In the genomic region with DNA sequence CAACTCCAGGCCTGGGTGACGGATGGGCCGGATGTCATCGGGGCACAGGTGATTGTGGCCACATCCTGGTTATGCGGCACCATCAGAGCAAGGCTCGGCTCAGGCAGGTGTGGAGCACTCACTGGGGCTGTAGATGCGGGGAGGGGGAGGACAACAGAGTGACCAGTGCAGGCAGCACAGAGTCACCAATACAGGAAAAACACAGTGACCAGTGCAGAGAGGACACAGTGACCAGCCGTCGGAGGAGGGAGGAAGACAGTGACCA, we compare ENCODE assay signal across 28 cellular contexts.
DNase-seq lines count a peak whose midpoint lies in the region; ATAC-seq, FAIRE-seq and TF ChIP-seq lines count a peak whose summit lies in the region.
"Had no signal": no experiment of that assay in that cellular context is flagged by ENCODE, and none has a peak within 500 bp of the region (broad histone marks: within the 10 kb centered on the region; RNA-seq: fewer than 3 reads in every experiment).

No MANE protein-coding gene starts in this region.

- H3K4me2 ChIP-seq in H1 (ENCODE audit: insufficient read depth in 1 of 2, low read depth in 2 of 2, low read length in 2 of 2) = no peak overlapping the region
- H3K4me2 ChIP-seq: A549, KMS-11 had no signal

- H2AFZ ChIP-seq in H1 (ENCODE audit: low read length) = no peak overlapping the region

- H3K27ac ChIP-seq in H1 (ENCODE audit: low read depth, low read length) = no peak overlapping the region
- no peak overlapping the region for H3K27ac ChIP-seq in sigmoid colon
- H3K27ac ChIP-seq in endodermal cell (ENCODE audit: low read depth, low read length) = no peak overlapping the region
- H3K27ac ChIP-seq: A549, C4-2B, KMS-11 had no signal

- no peak overlapping the region for H3K18ac ChIP-seq in H1 (ENCODE audit: extremely low read depth, low read length)

- POLR2A ChIA-PET in H1 (lab: Charles Lee; ENCODE audit: partially characterized antibody) = no interaction called here

- H3K27me3 ChIP-seq in H1 (replicated peaks in 1 of 4; ENCODE audit: control insufficient read depth in 3 of 4, extremely low read depth in 1 of 4, insufficient read depth in 3 of 4, low read length in 3 of 4) = no peaks in the 10 kb centered on the region
- peaks cover 0 to 52% (median 0%) of the 10 kb centered on the region in 3 donors for H3K27me3 ChIP-seq in sigmoid colon
- no peaks in the 10 kb centered on the region for H3K27me3 ChIP-seq in endodermal cell (ENCODE audit: control insufficient read depth, insufficient read depth, low read length, poor library complexity, severe bottlenecking)

- no peaks in the 10 kb centered on the region; a peak in 1 of 4 replicates for H3K9me3 ChIP-seq in H1 (ENCODE audit: insufficient read depth in 2 of 2, low read depth in 1 of 2, low read length in 1 of 2)
- peaks cover 0 to 2% (median 0%) of the 10 kb centered on the region in 4 donors for H3K9me3 ChIP-seq in sigmoid colon
- no peaks in the 10 kb centered on the region for H3K9me3 ChIP-seq in endodermal cell (ENCODE audit: control insufficient read depth, low read length)
- H3K9me3 ChIP-seq: A549, Caco-2 had no signal

- H3K9me3 Mint-ChIP-seq in endodermal cell = no peaks in the 10 kb centered on the region
- H3K9me3 Mint-ChIP-seq: CD8-positive, alpha-beta T cell had no signal

- no peak overlapping the region for H2BK120ac ChIP-seq in H1 (replicated peaks; ENCODE audit: low read depth, low read length)

- no peak for TF ChIP-seq EP300 in H1 (IDR thresholded peaks at IDR 0.05; ENCODE audit: borderline replicate concordance in 1 of 2, low read depth in 2 of 2, low read length in 2 of 2)
- no peak for TF ChIP-seq EP300 in sigmoid colon (IDR thresholded peaks at IDR 0.05)

- no peaks in the 10 kb centered on the region for H3K23me2 ChIP-seq in H1 (ENCODE audit: low read depth, low read length)

- WGBS in H1 (ENCODE audit: extremely low coverage in 1 of 2, insufficient coverage in 1 of 2, insufficient read length in 1 of 2, insufficient replicate concordance in 2 of 2, low coverage in 1 of 2, low lambda C conversion rate in 2 of 2, missing lambda C conversion rate in 1 of 2), 2 experiments = 84% methylated on average over 8 of the region's 8 CpGs; no CpG with 5 or more reads in 1 of the 2 experiments
- WGBS in sigmoid colon, 2 donors = 84 to 87% methylated on average over 8 of the region's 8 CpGs
- WGBS in endodermal cell (ENCODE audit: insufficient coverage in 1 of 2, insufficient read length in 1 of 2), 2 experiments = 91 to 96% methylated on average over 5 to 8 of the region's 8 CpGs

- H2BK15ac ChIP-seq in H1 (ENCODE audit: low read length) = no peak overlapping the region

- H4K5ac ChIP-seq in H1 (ENCODE audit: insufficient read length, low read depth, low read length) = no peak overlapping the region

- no peak overlapping the region for H3K56ac ChIP-seq in H1 (replicated peaks; ENCODE audit: insufficient read length, low read depth, low read length)

- no peak overlapping the region for H3K4me3 Mint-ChIP-seq in endodermal cell
- H3K4me3 Mint-ChIP-seq: CD8-positive, alpha-beta T cell had no signal

- H3K9ac ChIP-seq in H1 (replicated peaks in 1 of 4; ENCODE audit: extremely low read depth in 1 of 4, low read depth in 3 of 4, low read length in 3 of 4) = no peak overlapping the region
- H3K9ac ChIP-seq in endodermal cell (ENCODE audit: extremely low read depth, low read length, poor library complexity, severe bottlenecking) = no peak overlapping the region
- H3K9ac ChIP-seq: KMS-11 had no signal

- intact Hi-C loops in left ventricle myocardium superior (cut with micrococcal nuclease) = no loop called here
- intact Hi-C loops in Right ventricle myocardium inferior (cut with DNase I) = no loop called here
- intact Hi-C loops in sigmoid colon (cut with DNase I) = no loop called here

- TF ChIP-seq POLR2A in H1 (IDR thresholded peaks at IDR 0.05; ENCODE audit: control extremely low read depth in 1 of 2, low read depth in 2 of 2, low read length in 2 of 2) (no peak), sigmoid colon (IDR thresholded peaks at IDR 0.05) (no peak)

- H3K79me2 ChIP-seq in H1 (ENCODE audit: control insufficient read depth in 1 of 2, insufficient read depth in 2 of 2, low read length in 2 of 2) = no peaks in the 10 kb centered on the region

- H3K36me3 Mint-ChIP-seq in endodermal cell (ENCODE audit: low read depth) = no peaks in the 10 kb centered on the region

- no peak overlapping the region for H2BK20ac ChIP-seq in H1 (ENCODE audit: low read length)

- peak overlapping the region; percentile 38 for H3K4ac ChIP-seq in H1 (replicated peaks; ENCODE audit: insufficient read length, low read depth, low read length)

- 0 out of 2 replicates have a peak overlapping the region, but pooled peaks have one; percentile 53 for H2AK5ac ChIP-seq in H1 (ENCODE audit: low read depth, low read length)

- H3K4me1 Mint-ChIP-seq in endodermal cell = no peaks in the 10 kb centered on the region

- H3K4me1 ChIP-seq in H1 (replicated peaks in 1 of 4; ENCODE audit: control insufficient read depth in 3 of 4, insufficient read depth in 4 of 4, low read length in 3 of 4) (no peaks in the 10 kb centered on the region; a peak in 1 of 7 replicates), sigmoid colon (no peaks in the 10 kb centered on the region), endodermal cell (ENCODE audit: control insufficient read depth, insufficient read depth, low read length) (no peaks in the 10 kb centered on the region)
- H3K4me1 ChIP-seq: A549, Caco-2 had no signal

- DNase-seq in left ventricle myocardium superior (peak; percentile 15), Right ventricle myocardium inferior (ENCODE audit: missing footprints) (no peak), H1 (ENCODE audit: low read depth in 1 of 2, low spot score in 2 of 2) (no peak), sigmoid colon (peak; percentile 44), endodermal cell (no peak), nucleus accumbens (lab: John Stamatoyannopoulos, UW) (no peak)
- DNase-seq: AML-193; CD8-positive, alpha-beta T cell; IMR-90; MM.1S; NCI-H1417; NCI-H1694; NCI-H2029 treated with DMSO at 0.1 percent for 48 hours; NCI-H446 treated with DMSO at 0.1 percent for 48 hours; NCI-H526; NCI-H82; NK-92 treated with Interleukin-12 subunit alpha and Interleukin-12 subunit beta, amount 100 ng/mL, for 24 hours; PC-3; SHP77 had no signal

- H3K36me3 ChIP-seq in H1 (ENCODE audit: control insufficient read depth in 2 of 4, insufficient read depth in 4 of 4, low read length in 3 of 4) (no peaks in the 10 kb centered on the region), sigmoid colon (no peaks in the 10 kb centered on the region), endodermal cell (ENCODE audit: control insufficient read depth, insufficient read depth, low read length) (no peaks in the 10 kb centered on the region)

- no peaks in the 10 kb centered on the region for H3K27me3 Mint-ChIP-seq in endodermal cell (ENCODE audit: insufficient read depth)

- no peak for FAIRE-seq in H1 (lab: Jason Lieb, UNC)
- FAIRE-seq: A549, G401.6, GM12891, GM19239 had no signal

- no peak overlapping the region for H3K27ac Mint-ChIP-seq in endodermal cell
- H3K27ac Mint-ChIP-seq: CD8-positive, alpha-beta T cell had no signal

- no peak overlapping the region for H4K91ac ChIP-seq in H1 (replicated peaks; ENCODE audit: insufficient read length, low read length)

- CTCF ChIA-PET in H1 (lab: Charles Lee; ENCODE audit: partially characterized antibody) = interaction anchor here (0.7 to 1.1 kb wide), 2 partner anchors 10 to 309 kb away, joined by 3 to 5 read pairs; no protein-coding TSS in a partner anchor

- no peak overlapping the region for H2BK5ac ChIP-seq in H1 (ENCODE audit: low read depth, low read length)

- H2BK12ac ChIP-seq in H1 (ENCODE audit: low read depth, low read length) = no peak overlapping the region

- no peaks in the 10 kb centered on the region for H4K20me1 ChIP-seq in H1 (replicated peaks in 1 of 2; ENCODE audit: control insufficient read depth in 1 of 2, insufficient read depth in 2 of 2, low read length in 2 of 2)

- H3K4me3 ChIP-seq in H1 (ENCODE audit: extremely low read depth in 1 of 4, insufficient read depth in 2 of 4, low read depth in 3 of 4, low read length in 4 of 4) (no peak overlapping the region), sigmoid colon (no peak overlapping the region), endodermal cell (ENCODE audit: low read length) (no peak overlapping the region)
- H3K4me3 ChIP-seq: A549 had no signal

- no peak overlapping the region for H3K14ac ChIP-seq in H1 (ENCODE audit: insufficient read length)

- ATAC-seq in left ventricle myocardium superior (no peak), Right ventricle myocardium inferior (no peak), GM18498 (IDR thresholded peaks at IDR 0.05; ENCODE audit: unreplicated experiment) (no peak)
- ATAC-seq: A549; CD8-positive, alpha-beta T cell; HCT116; PC-3 had no signal

- no peak for TF ChIP-seq CTCF in H1 (IDR thresholded peaks at IDR 0.05; ENCODE audit: control extremely low read depth in 1 of 3, insufficient read depth in 1 of 3, low read depth in 1 of 3, low read length in 3 of 3)
- TF ChIP-seq CTCF in sigmoid colon (IDR thresholded peaks at IDR 0.05) = no peak
- TF ChIP-seq CTCF in endodermal cell (conservative IDR thresholded peaks at IDR 0.05) = no peak

- no peak overlapping the region for H3K23ac ChIP-seq in H1 (ENCODE audit: insufficient read length)

- no peaks in the 10 kb centered on the region for H3K79me1 ChIP-seq in H1 (ENCODE audit: low read depth, low read length)

- TF ChIP-seq RAD21 in H1 (IDR thresholded peaks at IDR 0.05 in 1 of 2, conservative IDR thresholded peaks at IDR 0.05 in 1 of 2; ENCODE audit: low read depth in 2 of 2, low read length in 2 of 2) = no peak

- H4K8ac ChIP-seq in H1 (ENCODE audit: extremely low read depth, insufficient read depth, low read length) = no peak overlapping the region

TF ChIP-seq in H1, 55 proteins besides CTCF, POLR2A, EP300 and RAD21 (continues in another document):
- TF ChIP-seq EGR1 (IDR thresholded peaks at IDR 0.05; ENCODE audit: borderline replicate concordance, low read depth, low read length) (no peak), SUZ12 (IDR thresholded peaks at IDR 0.05; ENCODE audit: low read length) (no peak), EZH2 (IDR thresholded peaks at IDR 0.05; ENCODE audit: low read depth, low read length, severe bottlenecking) (no peak), TCF12 (IDR thresholded peaks at IDR 0.05; ENCODE audit: low read depth, low read length) (no peak), ASH2L (IDR thresholded peaks at IDR 0.05; ENCODE audit: low read length) (no peak), JUN (IDR thresholded peaks at IDR 0.05; ENCODE audit: low read depth, low read length) (no peak), SP4 (IDR thresholded peaks at IDR 0.05; ENCODE audit: low read length) (no peak), SIX5 (IDR thresholded peaks at IDR 0.05; ENCODE audit: low read depth, low read length) (no peak), MAFK (IDR thresholded peaks at IDR 0.05; ENCODE audit: low read depth, low read length) (no peak), SIRT6 (IDR thresholded peaks at IDR 0.05; ENCODE audit: low read length) (no peak), BACH1 (IDR thresholded peaks at IDR 0.05; ENCODE audit: low read length) (no peak), NRF1 (IDR thresholded peaks at IDR 0.05; ENCODE audit: low read depth, low read length) (no peak)

Comparison
In these comparisons a context has a peak if more than half of its experiments do, and no peak if none do; other contexts are left out.
1. DNase-seq: peak in left ventricle myocardium superior (single experiment) and sigmoid colon (single experiment); none in Right ventricle myocardium inferior (single experiment), H1 (0 of 2), endodermal cell (single experiment) and nucleus accumbens (0 of 56).